Comparison of ENCODE assay signal across 1 cellular context in the genomic region with DNA sequence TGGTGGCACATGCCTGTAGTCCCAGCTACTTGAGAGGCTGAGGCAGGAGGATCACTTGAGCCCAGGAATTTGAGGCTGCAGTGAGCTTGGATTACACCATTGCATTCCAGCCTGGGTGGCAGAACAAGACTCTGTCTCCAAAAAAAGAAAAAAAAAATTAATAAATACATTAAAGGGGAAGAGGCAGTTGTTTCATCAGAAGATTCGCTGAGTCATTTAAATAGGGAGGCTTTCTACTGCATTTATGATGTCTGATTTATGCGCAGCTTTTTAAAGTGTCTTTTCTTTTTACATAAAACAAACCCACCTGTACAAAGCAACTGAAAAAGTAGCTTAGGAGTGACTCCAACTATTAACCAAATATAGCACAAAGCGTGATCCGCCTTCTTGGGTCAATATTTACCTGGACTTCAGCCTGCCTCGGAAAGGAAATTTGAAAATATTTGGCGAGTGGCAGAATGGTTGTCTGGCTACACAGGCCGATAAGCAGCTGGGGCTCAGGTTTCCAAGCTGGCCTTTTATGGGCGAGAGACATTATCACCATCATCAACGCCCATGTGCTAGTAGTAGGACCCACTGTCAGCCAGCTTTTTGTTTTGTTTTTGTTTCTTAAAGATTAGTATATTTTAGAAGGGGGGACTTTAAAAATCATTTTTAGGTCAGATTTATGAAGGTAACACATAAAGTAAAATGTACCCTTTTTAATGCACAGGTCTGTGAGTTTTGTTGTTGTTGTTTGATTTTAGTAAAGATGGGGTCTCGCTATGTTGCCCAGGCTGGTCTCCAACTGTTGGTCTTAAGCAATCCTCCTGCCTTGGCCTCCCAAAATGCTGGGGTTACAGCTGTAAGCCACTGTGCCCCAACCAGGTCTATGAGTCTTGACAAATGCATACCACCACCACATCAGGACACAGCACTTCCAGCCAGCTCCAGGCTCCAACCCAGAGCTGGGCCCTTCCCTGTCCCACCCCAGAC.
TF ChIP-seq lines count a peak whose summit lies in the region.

No MANE protein-coding gene starts in this region.

TF ChIP-seq in GM23338, 12 proteins besides CTCF, POLR2A, EP300 and RAD21 (continued from another document):
- TF ChIP-seq, protein P1, sequence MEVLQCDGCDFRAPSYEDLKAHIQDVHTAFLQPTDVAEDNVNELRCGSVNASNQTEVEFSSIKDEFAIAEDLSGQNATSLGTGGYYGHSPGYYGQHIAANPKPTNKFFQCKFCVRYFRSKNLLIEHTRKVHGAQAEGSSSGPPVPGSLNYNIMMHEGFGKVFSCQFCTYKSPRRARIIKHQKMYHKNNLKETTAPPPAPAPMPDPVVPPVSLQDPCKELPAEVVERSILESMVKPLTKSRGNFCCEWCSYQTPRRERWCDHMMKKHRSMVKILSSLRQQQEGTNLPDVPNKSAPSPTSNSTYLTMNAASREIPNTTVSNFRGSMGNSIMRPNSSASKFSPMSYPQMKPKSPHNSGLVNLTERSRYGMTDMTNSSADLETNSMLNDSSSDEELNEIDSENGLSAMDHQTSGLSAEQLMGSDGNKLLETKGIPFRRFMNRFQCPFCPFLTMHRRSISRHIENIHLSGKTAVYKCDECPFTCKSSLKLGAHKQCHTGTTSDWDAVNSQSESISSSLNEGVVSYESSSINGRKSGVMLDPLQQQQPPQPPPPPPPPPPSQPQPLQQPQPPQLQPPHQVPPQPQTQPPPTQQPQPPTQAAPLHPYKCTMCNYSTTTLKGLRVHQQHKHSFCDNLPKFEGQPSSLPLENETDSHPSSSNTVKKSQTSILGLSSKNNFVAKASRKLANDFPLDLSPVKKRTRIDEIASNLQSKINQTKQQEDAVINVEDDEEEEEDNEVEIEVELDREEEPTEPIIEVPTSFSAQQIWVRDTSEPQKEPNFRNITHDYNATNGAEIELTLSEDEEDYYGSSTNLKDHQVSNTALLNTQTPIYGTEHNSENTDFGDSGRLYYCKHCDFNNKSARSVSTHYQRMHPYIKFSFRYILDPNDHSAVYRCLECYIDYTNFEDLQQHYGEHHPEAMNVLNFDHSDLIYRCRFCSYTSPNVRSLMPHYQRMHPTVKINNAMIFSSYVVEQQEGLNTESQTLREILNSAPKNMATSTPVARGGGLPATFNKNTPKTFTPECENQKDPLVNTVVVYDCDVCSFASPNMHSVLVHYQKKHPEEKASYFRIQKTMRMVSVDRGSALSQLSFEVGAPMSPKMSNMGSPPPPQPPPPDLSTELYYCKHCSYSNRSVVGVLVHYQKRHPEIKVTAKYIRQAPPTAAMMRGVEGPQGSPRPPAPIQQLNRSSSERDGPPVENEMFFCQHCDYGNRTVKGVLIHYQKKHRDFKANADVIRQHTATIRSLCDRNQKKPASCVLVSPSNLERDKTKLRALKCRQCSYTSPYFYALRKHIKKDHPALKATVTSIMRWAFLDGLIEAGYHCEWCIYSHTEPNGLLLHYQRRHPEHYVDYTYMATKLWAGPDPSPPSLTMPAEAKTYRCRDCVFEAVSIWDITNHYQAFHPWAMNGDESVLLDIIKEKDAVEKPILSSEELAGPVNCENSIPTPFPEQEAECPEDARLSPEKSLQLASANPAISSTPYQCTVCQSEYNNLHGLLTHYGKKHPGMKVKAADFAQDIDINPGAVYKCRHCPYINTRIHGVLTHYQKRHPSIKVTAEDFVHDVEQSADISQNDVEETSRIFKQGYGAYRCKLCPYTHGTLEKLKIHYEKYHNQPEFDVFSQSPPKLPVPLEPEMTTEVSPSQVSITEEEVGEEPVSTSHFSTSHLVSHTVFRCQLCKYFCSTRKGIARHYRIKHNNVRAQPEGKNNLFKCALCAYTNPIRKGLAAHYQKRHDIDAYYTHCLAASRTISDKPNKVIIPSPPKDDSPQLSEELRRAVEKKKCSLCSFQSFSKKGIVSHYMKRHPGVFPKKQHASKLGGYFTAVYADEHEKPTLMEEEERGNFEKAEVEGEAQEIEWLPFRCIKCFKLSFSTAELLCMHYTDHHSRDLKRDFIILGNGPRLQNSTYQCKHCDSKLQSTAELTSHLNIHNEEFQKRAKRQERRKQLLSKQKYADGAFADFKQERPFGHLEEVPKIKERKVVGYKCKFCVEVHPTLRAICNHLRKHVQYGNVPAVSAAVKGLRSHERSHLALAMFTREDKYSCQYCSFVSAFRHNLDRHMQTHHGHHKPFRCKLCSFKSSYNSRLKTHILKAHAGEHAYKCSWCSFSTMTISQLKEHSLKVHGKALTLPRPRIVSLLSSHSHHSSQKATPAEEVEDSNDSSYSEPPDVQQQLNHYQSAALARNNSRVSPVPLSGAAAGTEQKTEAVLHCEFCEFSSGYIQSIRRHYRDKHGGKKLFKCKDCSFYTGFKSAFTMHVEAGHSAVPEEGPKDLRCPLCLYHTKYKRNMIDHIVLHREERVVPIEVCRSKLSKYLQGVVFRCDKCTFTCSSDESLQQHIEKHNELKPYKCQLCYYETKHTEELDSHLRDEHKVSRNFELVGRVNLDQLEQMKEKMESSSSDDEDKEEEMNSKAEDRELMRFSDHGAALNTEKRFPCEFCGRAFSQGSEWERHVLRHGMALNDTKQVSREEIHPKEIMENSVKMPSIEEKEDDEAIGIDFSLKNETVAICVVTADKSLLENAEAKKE (CRISPR knock-in tag; IDR thresholded peaks at IDR 0.05): no peak
TF ChIP-seq in GM23338: peak in this region for 0.
